10 cellular contexts compared by ENCODE assay signal in genomic region chr10:78977761-78978305, GRCh38.
DNase-seq lines count a peak whose midpoint lies in the region; ATAC-seq and TF ChIP-seq lines count a peak whose summit lies in the region.
"Had no signal": no experiment of that assay in that cellular context is flagged by ENCODE, and none has a peak within 500 bp of the region (broad histone marks: within the 10 kb centered on the region; RNA-seq: fewer than 3 reads in every experiment).

No MANE protein-coding gene starts in this region.

- H3K4me3 ChIP-seq in lower lobe of right lung = no peak overlapping the region

- peaks cover 25% of the 10 kb centered on the region for H3K27me3 Mint-ChIP-seq in glutamatergic neuron (ENCODE audit: unreplicated experiment)

- peaks cover 31% of the 10 kb centered on the region for H3K4me1 ChIP-seq in lower lobe of right lung

- peaks cover 17% of the 10 kb centered on the region for H3K9me3 Mint-ChIP-seq in glutamatergic neuron (ENCODE audit: unreplicated experiment)
- H3K9me3 Mint-ChIP-seq: activated T-helper 1 cell treated with anti-CD3 and anti-CD28 coated beads, Interleukin-12 subunit alpha, Interleukin-12 subunit beta, Interleukin-2, Interleukin-4 antibody, amounts not matched to agents 30 ng/mL and 10 ng/mL and 1 ng/mL, durations not matched to agents 14 hours and 24 hours and 36 hours had no signal

- peaks cover 19% of the 10 kb centered on the region for H3K4me1 Mint-ChIP-seq in glutamatergic neuron (ENCODE audit: low read depth, unreplicated experiment)

- H3K27ac Mint-ChIP-seq in glutamatergic neuron (ENCODE audit: unreplicated experiment) = no peak overlapping the region
- H3K27ac Mint-ChIP-seq: activated T-helper 1 cell treated with anti-CD3 and anti-CD28 coated beads, Interleukin-12 subunit alpha, Interleukin-12 subunit beta, Interleukin-2, Interleukin-4 antibody, amounts not matched to agents 30 ng/mL and 10 ng/mL and 1 ng/mL, durations not matched to agents 14 hours and 24 hours and 36 hours had no signal

- no peaks in the 10 kb centered on the region for H3K36me3 ChIP-seq in lower lobe of right lung

- no peak overlapping the region for H3K4me3 Mint-ChIP-seq in glutamatergic neuron (ENCODE audit: unreplicated experiment)
- H3K4me3 Mint-ChIP-seq: activated T-helper 1 cell treated with anti-CD3 and anti-CD28 coated beads, Interleukin-12 subunit alpha, Interleukin-12 subunit beta, Interleukin-2, Interleukin-4 antibody, amounts not matched to agents 30 ng/mL and 10 ng/mL and 1 ng/mL, durations not matched to agents 14 hours and 24 hours and 36 hours had no signal

- DNase-seq in A172 (ENCODE audit: low spot score) (peak; percentile 81), HK-2 (ENCODE audit: unreplicated experiment) (peak; percentile 60), astrocyte of the hippocampus (ENCODE audit: low read depth, low spot score) (peak; percentile 74), lower lobe of right lung (peak; percentile 62), glutamatergic neuron (no peak), amygdala (lab: John Stamatoyannopoulos, UW) (no peak), OCI-M2 (lab: John Stamatoyannopoulos, UW; ENCODE audit: unreplicated experiment) (no peak), occipital lobe (lab: John Stamatoyannopoulos, UW) (no peak)
- DNase-seq: NCI-H69 had no signal

- no peaks in the 10 kb centered on the region for H3K27me3 ChIP-seq in lower lobe of right lung (ENCODE audit: low read depth)

- intact Hi-C loops in lower lobe of right lung (cut with DNase I) = no loop called here

- no peaks in the 10 kb centered on the region for H3K9me3 ChIP-seq in lower lobe of right lung

- no peak overlapping the region for H3K27ac ChIP-seq in lower lobe of right lung

- TF ChIP-seq CTCF in lower lobe of right lung (IDR thresholded peaks at IDR 0.05) (no peak), glutamatergic neuron (IDR thresholded peaks at IDR 0.05; ENCODE audit: partially characterized antibody, unreplicated experiment) (no peak)

- no peaks in the 10 kb centered on the region for H3K36me3 Mint-ChIP-seq in glutamatergic neuron (ENCODE audit: unreplicated experiment)

- ATAC-seq in lower lobe of right lung = peak; percentile 19 to 23

Comparison
In these comparisons a context has a peak if more than half of its experiments do, and no peak if none do; other contexts are left out.
1. DNase-seq: peak in A172 (single experiment), HK-2 (single experiment), astrocyte of the hippocampus (single experiment) and lower lobe of right lung (single experiment); none in glutamatergic neuron (single experiment), amygdala (0 of 56), OCI-M2 (single experiment) and occipital lobe (single experiment).